Comparison of ENCODE assay signal across 12 cellular contexts in genomic region chr1:170309389-170310013, GRCh38.
A peak's percentile ranks its signal among the peaks of the same experiment; 100 is the strongest.
DNase-seq lines count a peak whose midpoint lies in the region; ATAC-seq, FAIRE-seq and TF ChIP-seq lines count a peak whose summit lies in the region.
"Had no signal": no experiment of that assay in that cellular context is flagged by ENCODE, and none has a peak within 500 bp of the region (broad histone marks: within the 10 kb centered on the region; RNA-seq: fewer than 3 reads in every experiment).

No MANE protein-coding gene starts in this region.

- no peak for ATAC-seq in GM19035 (IDR thresholded peaks at IDR 0.05; ENCODE audit: unreplicated experiment)

- no peak overlapping the region for H3K27ac ChIP-seq in H1 (ENCODE audit: low read depth, low read length)

- no peak overlapping the region for H3K14ac ChIP-seq in H1 (ENCODE audit: insufficient read length)

- H3K9me3 ChIP-seq in MG63 = no peaks in the 10 kb centered on the region
- H3K9me3 ChIP-seq in H1 (ENCODE audit: insufficient read depth in 2 of 2, low read depth in 1 of 2, low read length in 1 of 2) = no peaks in the 10 kb centered on the region
- H3K9me3 ChIP-seq: thyroid gland had no signal

- H3K23me2 ChIP-seq in H1 (ENCODE audit: low read depth, low read length) = no peaks in the 10 kb centered on the region

- no peak overlapping the region for H2BK120ac ChIP-seq in H1 (replicated peaks; ENCODE audit: low read depth, low read length)

- DNase-seq in MG63 (peak; percentile 29), H1 (ENCODE audit: low read depth in 1 of 2, low spot score in 2 of 2) (peak in 1 of 2 experiments; percentile 15), myocyte (ENCODE audit: low read depth) (peak; percentile 54), NAMALWA (ENCODE audit: low spot score) (no peak), cerebellar nuclear complex (lab: John Stamatoyannopoulos, UW) (no peak)
- no peak for DNase-seq in effector CD8-positive, alpha-beta T cell (lab: John Stamatoyannopoulos, UW)
- DNase-seq: activated B cell treated with CpG ODN at 0.5 μM for 24 hours, activated gamma-delta T cell, C1 segment of cervical spinal cord, thyroid gland had no signal

- H2AK5ac ChIP-seq in H1 (ENCODE audit: low read depth, low read length) = no peak overlapping the region

- FAIRE-seq in A204.1 (lab: Jason Lieb, UNC) = peak; percentile 97
- FAIRE-seq in H1 (lab: Jason Lieb, UNC) = no peak

- no peak overlapping the region for H3K56ac ChIP-seq in H1 (replicated peaks; ENCODE audit: insufficient read length, low read depth, low read length)

- H2BK5ac ChIP-seq in H1 (ENCODE audit: low read depth, low read length) = no peak overlapping the region; the same call in 1 of the 2 replicates

- H3K4ac ChIP-seq in H1 (replicated peaks; ENCODE audit: insufficient read length, low read depth, low read length) = no peak overlapping the region

- no peak overlapping the region for H4K8ac ChIP-seq in H1 (ENCODE audit: extremely low read depth, insufficient read depth, low read length)

- H3K79me1 ChIP-seq in H1 (ENCODE audit: low read depth, low read length) = no peaks in the 10 kb centered on the region

- no peaks in the 10 kb centered on the region for H3K36me3 ChIP-seq in MG63
- H3K36me3 ChIP-seq in H1 (ENCODE audit: control insufficient read depth in 2 of 4, insufficient read depth in 4 of 4, low read length in 3 of 4) = no peaks in the 10 kb centered on the region
- H3K36me3 ChIP-seq: thyroid gland had no signal

- H4K20me1 ChIP-seq in H1 (replicated peaks in 1 of 2; ENCODE audit: control insufficient read depth in 1 of 2, insufficient read depth in 2 of 2, low read length in 2 of 2) = no peaks in the 10 kb centered on the region

- H3K9ac ChIP-seq in H1 (replicated peaks in 1 of 4; ENCODE audit: extremely low read depth in 1 of 4, low read depth in 3 of 4, low read length in 3 of 4) = no peak overlapping the region

- CTCF ChIA-PET in H1 (lab: Charles Lee; ENCODE audit: partially characterized antibody) = interaction anchor here (1.1 kb wide), 1 partner anchor 11 kb away, joined by 3 read pairs; no protein-coding TSS in a partner anchor

- H2BK12ac ChIP-seq in H1 (ENCODE audit: low read depth, low read length) = no peak overlapping the region

- POLR2A ChIA-PET in H1 (lab: Charles Lee; ENCODE audit: partially characterized antibody) = no interaction called here

- H3K4me1 ChIP-seq in H1 (replicated peaks in 1 of 4; ENCODE audit: control insufficient read depth in 3 of 4, insufficient read depth in 4 of 4, low read length in 3 of 4) = no peaks in the 10 kb centered on the region
- H3K4me1 ChIP-seq: thyroid gland had no signal

- no peak for TF ChIP-seq EP300 in H1 (IDR thresholded peaks at IDR 0.05; ENCODE audit: borderline replicate concordance in 1 of 2, low read depth in 2 of 2, low read length in 2 of 2)

- TF ChIP-seq POLR2A in H1 (IDR thresholded peaks at IDR 0.05; ENCODE audit: control extremely low read depth in 1 of 2, low read depth in 2 of 2, low read length in 2 of 2) = no peak

- no peak overlapping the region for H3K23ac ChIP-seq in H1 (ENCODE audit: insufficient read length)

- no peak overlapping the region for H4K5ac ChIP-seq in H1 (ENCODE audit: insufficient read length, low read depth, low read length)

- TF ChIP-seq RAD21 in H1 (IDR thresholded peaks at IDR 0.05 in 1 of 2, conservative IDR thresholded peaks at IDR 0.05 in 1 of 2; ENCODE audit: low read depth in 2 of 2, low read length in 2 of 2) = no peak

- H2BK20ac ChIP-seq in H1 (ENCODE audit: low read length) = no peak overlapping the region

- no peak overlapping the region for H4K91ac ChIP-seq in H1 (replicated peaks; ENCODE audit: insufficient read length, low read length)

- H3K27me3 ChIP-seq in MG63 (no peaks in the 10 kb centered on the region), H1 (replicated peaks in 1 of 4; ENCODE audit: control insufficient read depth in 3 of 4, extremely low read depth in 1 of 4, insufficient read depth in 3 of 4, low read length in 3 of 4) (no peaks in the 10 kb centered on the region)
- H3K27me3 ChIP-seq: thyroid gland had no signal

- peak overlapping the region; percentile 68 for H2AFZ ChIP-seq in H1 (ENCODE audit: low read length)

- no peak overlapping the region for H2BK15ac ChIP-seq in H1 (ENCODE audit: low read length)

- H3K18ac ChIP-seq in H1 (ENCODE audit: extremely low read depth, low read length) = no peak overlapping the region

- H3K4me3 ChIP-seq in MG63 (no peak overlapping the region), H1 (ENCODE audit: extremely low read depth in 1 of 4, insufficient read depth in 2 of 4, low read depth in 3 of 4, low read length in 4 of 4) (no peak overlapping the region)
- H3K4me3 ChIP-seq: thyroid gland had no signal

- WGBS in H1 (ENCODE audit: extremely low coverage in 1 of 2, insufficient coverage in 1 of 2, insufficient read length in 1 of 2, insufficient replicate concordance in 2 of 2, low coverage in 1 of 2, low lambda C conversion rate in 2 of 2, missing lambda C conversion rate in 1 of 2), 2 experiments = 89% methylated on average over 10 of the region's 10 CpGs; no CpG with 5 or more reads in 1 of the 2 experiments

- H3K79me2 ChIP-seq in H1 (ENCODE audit: control insufficient read depth in 1 of 2, insufficient read depth in 2 of 2, low read length in 2 of 2) = no peaks in the 10 kb centered on the region

- TF ChIP-seq CTCF in H1 (IDR thresholded peaks at IDR 0.05; ENCODE audit: control extremely low read depth in 1 of 3, insufficient read depth in 1 of 3, low read depth in 1 of 3, low read length in 3 of 3) = no peak

- H3K4me2 ChIP-seq in H1 (ENCODE audit: insufficient read depth in 1 of 2, low read depth in 2 of 2, low read length in 2 of 2) = no peak overlapping the region

TF ChIP-seq in H1, 55 proteins besides CTCF, POLR2A, EP300 and RAD21:
- TF ChIP-seq CHD1 (IDR thresholded peaks at IDR 0.05; ENCODE audit: low read depth, low read length) = no peak
- no peak for TF ChIP-seq ZNF274 (IDR thresholded peaks at IDR 0.05; ENCODE audit: borderline replicate concordance, extremely low read depth, low read length)
- TF ChIP-seq GABPA (IDR thresholded peaks at IDR 0.05; ENCODE audit: borderline replicate concordance, insufficient read depth, low read length) = no peak
- TF ChIP-seq POU5F1 (IDR thresholded peaks at IDR 0.05; ENCODE audit: low read depth, low read length) = no peak
- TF ChIP-seq PHF8 (conservative IDR thresholded peaks at IDR 0.05; ENCODE audit: low read depth, low read length) = no peak
- no peak for TF ChIP-seq SRF (IDR thresholded peaks at IDR 0.05; ENCODE audit: low read depth, low read length)
- TF ChIP-seq SP4 (IDR thresholded peaks at IDR 0.05; ENCODE audit: low read length) = no peak
- TF ChIP-seq JUN (IDR thresholded peaks at IDR 0.05; ENCODE audit: low read depth, low read length) = no peak
- no peak for TF ChIP-seq EGR1 (IDR thresholded peaks at IDR 0.05; ENCODE audit: borderline replicate concordance, low read depth, low read length)
- TF ChIP-seq SIRT6 (IDR thresholded peaks at IDR 0.05; ENCODE audit: low read length) = no peak
- no peak for TF ChIP-seq TCF12 (IDR thresholded peaks at IDR 0.05; ENCODE audit: low read depth, low read length)
- no peak for TF ChIP-seq HDAC6 (IDR thresholded peaks at IDR 0.05; ENCODE audit: low read depth, low read length)
- TF ChIP-seq ATF3 (IDR thresholded peaks at IDR 0.05; ENCODE audit: insufficient read depth, low read depth, low read length) = no peak
- TF ChIP-seq SIN3A (conservative IDR thresholded peaks at IDR 0.05 in 1 of 2, IDR thresholded peaks at IDR 0.05 in 1 of 2; ENCODE audit: low read depth in 1 of 2, low read length in 2 of 2) = no peak

Comparison
In these comparisons a context has a peak if more than half of its experiments do, and no peak if none do; other contexts are left out.
1. DNase-seq: peak in MG63 (single experiment) and myocyte (single experiment); none in NAMALWA (single experiment), effector CD8-positive, alpha-beta T cell (single experiment) and cerebellar nuclear complex (0 of 2).